8 cellular contexts compared by ENCODE assay signal in genomic region chr1:54199151-54199764, GRCh38. TPM values are rescaled to one million over a fixed set of nuclear protein-coding genes. Genes with fewer than 3 reads are reported as not detected.
DNase-seq lines count a peak whose midpoint lies in the region; ATAC-seq, FAIRE-seq and TF ChIP-seq lines count a peak whose summit lies in the region.

No MANE protein-coding gene starts in this region.

- H3K4me1 Mint-ChIP-seq in astrocyte (ENCODE audit: low read depth, unreplicated experiment): peaks cover 10% of the 10 kb centered on the region

- H3K79me2 ChIP-seq in KMS-11 (ENCODE audit: insufficient read depth, low read depth) (peaks cover 41% of the 10 kb centered on the region), astrocyte (ENCODE audit: insufficient read depth, low read length) (peaks cover 38% of the 10 kb centered on the region)

- peaks cover 3% of the 10 kb centered on the region; the same call in 1 of the 2 replicates for H3K36me3 ChIP-seq in KMS-11 (ENCODE audit: insufficient read depth)
- H3K36me3 ChIP-seq in astrocyte (ENCODE audit: insufficient read depth, low read length): no peaks in the 10 kb centered on the region
- no peaks in the 10 kb centered on the region for H3K36me3 ChIP-seq in testis (ENCODE audit: low read depth, missing control alignments)

- H3K27me3 Mint-ChIP-seq in astrocyte (ENCODE audit: low read depth, unreplicated experiment): peaks cover 2% of the 10 kb centered on the region

- peak overlapping the region; percentile 92 for H3K4me2 ChIP-seq in KMS-11
- peak overlapping the region; percentile 92 for H3K4me2 ChIP-seq in astrocyte (ENCODE audit: low read length)

- FAIRE-seq in astrocyte (lab: Jason Lieb, UNC): no peak

- H3K4me3 ChIP-seq in KMS-11 (IDR thresholded peaks at IDR 0.05; ENCODE audit: insufficient read depth, low read depth, low read length) (peak overlapping the region; percentile 64), astrocyte (ENCODE audit: insufficient read depth, low read depth, low read length) (peak overlapping the region; percentile 87), testis (peak overlapping the region; percentile 72 to 94)

- TF ChIP-seq CTCF in KMS-11 (conservative IDR thresholded peaks at IDR 0.05; ENCODE audit: low read depth, low read length) (no peak), astrocyte (IDR thresholded peaks at IDR 0.05; ENCODE audit: insufficient read depth, low read depth, low read length) (no peak), testis (IDR thresholded peaks at IDR 0.05) (no peak)

- H3K9me3 ChIP-seq in astrocyte (ENCODE audit: insufficient read depth, low read depth, low read length) (no peaks in the 10 kb centered on the region), testis (no peaks in the 10 kb centered on the region)

- H3K4me1 ChIP-seq in KMS-11 (ENCODE audit: low read depth, poor library complexity, severe bottlenecking) (peaks cover 31% of the 10 kb centered on the region), astrocyte (ENCODE audit: insufficient read depth, low read length) (peaks cover 19% of the 10 kb centered on the region), testis (peaks cover 16% of the 10 kb centered on the region)

- DNase-seq in NCI-H146 (lab: John Stamatoyannopoulos, UW) (peak; percentile 57), NCI-H146 treated with DMSO at 0.1 percent for 48 hours (lab: John Stamatoyannopoulos, UW; ENCODE audit: unreplicated experiment) (no peak), astrocyte (ENCODE audit: low read depth) (no peak), testis (no peak)

- H3K4me3 Mint-ChIP-seq in astrocyte (ENCODE audit: unreplicated experiment): peak overlapping the region; percentile 93

- no peak overlapping the region for H3K27ac Mint-ChIP-seq in astrocyte (ENCODE audit: unreplicated experiment)

- ATAC-seq in HG03571 (IDR thresholded peaks at IDR 0.05; ENCODE audit: unreplicated experiment) (no peak), HG03025 (IDR thresholded peaks at IDR 0.05; ENCODE audit: low FRiP score, unreplicated experiment) (no peak)

- no peak for TF ChIP-seq POLR2A in testis (IDR thresholded peaks at IDR 0.05)

- H3K36me3 Mint-ChIP-seq in astrocyte (ENCODE audit: low read depth, unreplicated experiment): peaks cover 3% of the 10 kb centered on the region

- H3K9ac ChIP-seq in KMS-11: peak overlapping the region; percentile 81; the same call in 1 of the 2 replicates
- peak overlapping the region; percentile 90 for H3K9ac ChIP-seq in astrocyte (ENCODE audit: low read length)

- no peaks in the 10 kb centered on the region for H3K9me3 Mint-ChIP-seq in astrocyte (ENCODE audit: unreplicated experiment)

- H3K27me3 ChIP-seq in KMS-11 (ENCODE audit: insufficient read depth, low read depth) (no peaks in the 10 kb centered on the region), astrocyte (ENCODE audit: insufficient read depth, low read length) (no peaks in the 10 kb centered on the region), layer of hippocampus (ENCODE audit: control insufficient read depth, insufficient read depth, low read length) (no peaks in the 10 kb centered on the region), testis (no peaks in the 10 kb centered on the region)

- H2AFZ ChIP-seq in KMS-11 (ENCODE audit: low read depth) (peak overlapping the region; percentile 73), astrocyte (ENCODE audit: low read depth, low read length) (peak overlapping the region; percentile 92)

- WGBS in testis, 2 donors: 9 to 13% methylated on average over 17 of the region's 17 CpGs

- intact Hi-C loops in testis (cut with DNase I; ENCODE audit: low total_unique reads): no loop called here

- no peaks in the 10 kb centered on the region for H4K20me1 ChIP-seq in KMS-11 (ENCODE audit: insufficient read depth)
- H4K20me1 ChIP-seq in astrocyte (ENCODE audit: insufficient read depth, low read length): peaks cover 22% of the 10 kb centered on the region

- H3K27ac ChIP-seq in KMS-11: no peak overlapping the region; the same call in 1 of the 2 replicates
- no peak overlapping the region for H3K27ac ChIP-seq in astrocyte (ENCODE audit: low read depth, low read length)
- H3K27ac ChIP-seq in layer of hippocampus (ENCODE audit: low read depth, low read length): peak overlapping the region; percentile 5
- H3K27ac ChIP-seq in testis: no peak overlapping the region

RNA-seq across cellular contexts. Expression of gene CYB5RL, which starts 0.6 kb away (rescaled TPM):
- total RNA-seq in astrocyte (3.9 TPM in 2 replicates), testis (10 to 100 TPM in 1 of 2 donors, 1 to 10 TPM in 1; 8.7 to 11.5 TPM)
- polyA plus RNA-seq in testis (ENCODE audit: insufficient read depth, low read depth, low replicate concordance): 6.3 TPM

RNA-seq across cellular contexts. Expression of gene MRPL37, which starts 0.7 kb away (rescaled TPM):
- total RNA-seq in astrocyte (80.0 and 81.4 TPM in 2 replicates), testis (10 to 100 TPM; 89.1 to 91.4 TPM)
- polyA plus RNA-seq in testis (ENCODE audit: insufficient read depth, low read depth, low replicate concordance): 74.2 TPM

RNA-seq across cellular contexts. Expression of gene CDCP2, which starts 46.5 kb away (rescaled TPM):
- total RNA-seq in astrocyte (not detected in 2 replicates), testis (under 1 TPM; 0.06 to 0.24 TPM)
- 0.20 TPM for polyA plus RNA-seq in testis (ENCODE audit: insufficient read depth, low read depth, low replicate concordance)
